In genomic region chr1:57832616-57833015, GRCh38 we compare ENCODE assay signal across 18 cellular contexts.
"Had no signal": no experiment of that assay in that cellular context is flagged by ENCODE, and none has a peak within 500 bp of the region (broad histone marks: within the 10 kb centered on the region; RNA-seq: fewer than 3 reads in every experiment).

No MANE protein-coding gene starts in this region.

- H3K36me3 ChIP-seq: colonic mucosa, thyroid gland, uterus had no signal

- DNase-seq: activated CD4-positive, alpha-beta T cell treated with anti-CD3 and anti-CD28 coated beads for 1 hour; activated CD4-positive, alpha-beta T cell treated with anti-CD3 and anti-CD28 coated beads, Interleukin-2, amount 50 U/mL, for 48 hours; activated T-cell treated with anti-CD3 and anti-CD28 coated beads, Interleukin-2, amount 50 U/mL, for 24 hours; body of pancreas; caudate nucleus; colonic mucosa; effector CD4-positive, alpha-beta T cell; foreskin fibroblast; glutamatergic neuron; hypothalamus; naive thymus-derived CD8-positive, alpha-beta T cell; nucleus accumbens; posterior cingulate gyrus; retina; stimulated activated CD4-positive, alpha-beta T cell treated with anti-CD3 and anti-CD28 coated beads, Interleukin-2, amount 100 ng/mL, for 48 hours; stimulated activated naive B cell treated with anti-CD40 and anti-IgM and Interleukin-4, amounts not matched to agents 10 μg/mL and 1 μg/mL and 100 μg/mL, for 72 hours; thyroid gland; uterus had no signal

- H3K4me3 ChIP-seq: body of pancreas, colonic mucosa, thyroid gland, uterus had no signal

- ATAC-seq: body of pancreas; naive thymus-derived CD8-positive, alpha-beta T cell; stimulated activated naive B cell treated with anti-CD40 and anti-IgM and Interleukin-4, amounts not matched to agents 10 μg/mL and 1 μg/mL and 100 μg/mL, for 72 hours had no signal

- H3K9me3 ChIP-seq: body of pancreas, colonic mucosa, thyroid gland, uterus had no signal

- H3K27ac ChIP-seq: body of pancreas, colonic mucosa, thyroid gland, uterus had no signal

- H3K27me3 ChIP-seq: body of pancreas, colonic mucosa, thyroid gland, uterus had no signal

- H3K4me1 ChIP-seq: body of pancreas, colonic mucosa, thyroid gland, uterus had no signal
